13 cellular contexts compared by ENCODE assay signal in the genomic region with DNA sequence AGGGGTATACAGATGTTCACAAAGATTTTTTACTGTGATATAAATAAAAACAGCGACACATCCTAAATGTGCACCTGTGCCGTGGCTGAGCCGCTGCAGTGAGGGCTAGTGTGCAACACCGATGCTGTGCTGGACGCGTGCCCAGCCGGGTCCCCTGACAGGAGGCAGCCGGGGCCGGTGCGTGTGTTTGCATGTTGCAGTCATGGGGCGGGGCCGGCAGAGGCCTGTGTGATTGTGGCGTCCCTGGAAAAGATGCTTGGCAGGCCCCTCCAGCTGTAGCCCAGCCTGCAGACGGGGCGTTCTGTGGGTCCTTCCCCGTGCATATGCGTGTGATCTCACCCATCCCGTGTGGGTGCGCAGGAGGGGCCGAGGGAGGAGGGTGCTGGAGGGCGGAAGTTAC. TPM values are rescaled to one million over a fixed set of nuclear protein-coding genes. Genes with fewer than 3 reads are reported as not detected.
A peak's percentile ranks its signal among the peaks of the same experiment; 100 is the strongest.
DNase-seq lines count a peak whose midpoint lies in the region; ATAC-seq and TF ChIP-seq lines count a peak whose summit lies in the region.
"Had no signal": no experiment of that assay in that cellular context is flagged by ENCODE, and none has a peak within 500 bp of the region (broad histone marks: within the 10 kb centered on the region; RNA-seq: fewer than 3 reads in every experiment).

No MANE protein-coding gene starts in this region.

- no peak for ATAC-seq in HG03095 (IDR thresholded peaks at IDR 0.05; ENCODE audit: unreplicated experiment)
- ATAC-seq: stimulated activated naive CD8-positive, alpha-beta T cell treated with anti-CD3 and anti-CD28 coated beads, Interleukin-15, amount 100 ng/mL, for 72 hours had no signal

- peak overlapping the region in 1 of 2 donors; percentile 12 for H3K27ac ChIP-seq in ovary
- H3K27ac ChIP-seq: C4-2B had no signal

- no peak overlapping the region for H3K4me3 Mint-ChIP-seq in mesothelial cell of epicardium
- H3K4me3 Mint-ChIP-seq: stimulated activated naive CD8-positive, alpha-beta T cell treated with anti-CD3 and anti-CD28 coated beads, Interleukin-15, amount 100 ng/mL, for 72 hours had no signal

- intact Hi-C loops in ovary (cut with DNase I) = loop anchor here in 1 of 4 donors (10.0 kb wide), 1 partner anchor 151 kb away; no protein-coding TSS in a partner anchor

- peaks cover 2% of the 10 kb centered on the region for H3K4me1 ChIP-seq in ovary (ENCODE audit: insufficient read depth)
- H3K4me1 ChIP-seq: adrenal gland had no signal

- TF ChIP-seq CTCF in ovary (IDR thresholded peaks at IDR 0.05) (no peak), mesothelial cell of epicardium (IDR thresholded peaks at IDR 0.05; ENCODE audit: unreplicated experiment) (no peak)

- no peak for TF ChIP-seq POLR2A in ovary (IDR thresholded peaks at IDR 0.05)

- DNase-seq in DMS153 (lab: John Stamatoyannopoulos, UW) (peak; percentile 81), NCI-H128 (lab: John Stamatoyannopoulos, UW; ENCODE audit: unreplicated experiment) (peak; percentile 77), astrocyte of the hippocampus (ENCODE audit: low read depth, low spot score) (peak; percentile 18), ovary (peak; percentile 65 to 83 (median 74)), RKO (ENCODE audit: low spot score) (no peak), mesothelial cell of epicardium (ENCODE audit: low spot score in 2 of 2, unreplicated experiment in 2 of 2) (no peak), islet precursor cell (no peak)
- DNase-seq: GF-D8; stimulated activated naive CD8-positive, alpha-beta T cell treated with anti-CD3 and anti-CD28 coated beads, Interleukin-15, amount 100 ng/mL, for 72 hours had no signal

- no peak for TF ChIP-seq EP300 in ovary (IDR thresholded peaks at IDR 0.05)

- no peak overlapping the region for H3K4me3 ChIP-seq in ovary
- H3K4me3 ChIP-seq: adrenal gland had no signal

- H3K27me3 ChIP-seq in ovary = no peaks in the 10 kb centered on the region
- H3K27me3 ChIP-seq: adrenal gland had no signal

- no peaks in the 10 kb centered on the region for H3K27me3 Mint-ChIP-seq in mesothelial cell of epicardium (ENCODE audit: low read depth)
- H3K27me3 Mint-ChIP-seq: stimulated activated naive CD8-positive, alpha-beta T cell treated with anti-CD3 and anti-CD28 coated beads, Interleukin-15, amount 100 ng/mL, for 72 hours had no signal

- H3K36me3 ChIP-seq in ovary = no peaks in the 10 kb centered on the region

- peaks cover 7% of the 10 kb centered on the region for H3K4me1 Mint-ChIP-seq in mesothelial cell of epicardium
- H3K4me1 Mint-ChIP-seq: stimulated activated naive CD8-positive, alpha-beta T cell treated with anti-CD3 and anti-CD28 coated beads, Interleukin-15, amount 100 ng/mL, for 72 hours had no signal

- 21 to 41% (median 39%) methylated on average over 21 of the region's 21 CpGs for WGBS in ovary, 3 donors

- H3K36me3 Mint-ChIP-seq in mesothelial cell of epicardium = peaks cover 30% of the 10 kb centered on the region

- no peaks in the 10 kb centered on the region for H3K9me3 Mint-ChIP-seq in mesothelial cell of epicardium
- H3K9me3 Mint-ChIP-seq: stimulated activated naive CD8-positive, alpha-beta T cell treated with anti-CD3 and anti-CD28 coated beads, Interleukin-15, amount 100 ng/mL, for 72 hours had no signal

- H3K27ac Mint-ChIP-seq in mesothelial cell of epicardium = no peak overlapping the region
- H3K27ac Mint-ChIP-seq: stimulated activated naive CD8-positive, alpha-beta T cell treated with anti-CD3 and anti-CD28 coated beads, Interleukin-15, amount 100 ng/mL, for 72 hours had no signal

- no peaks in the 10 kb centered on the region for H3K9me3 ChIP-seq in ovary
- H3K9me3 ChIP-seq: adrenal gland had no signal

RNA-seq across cellular contexts. Expression of gene MUC6, which starts 30.6 kb away (rescaled TPM):
- total RNA-seq in ovary (1 to 10 TPM in 1 of 7 donors, under 1 TPM in 5, not detected in 1; 0.23 to 7.2 (median 0.41) TPM), mesothelial cell of epicardium (not detected in 3 replicates)
- under 1 TPM; 0.02 to 0.06 TPM for polyA plus RNA-seq in ovary
- polyA plus RNA-seq: keratinocyte had no signal

Comparison
In these comparisons a context has a peak if more than half of its experiments do, and no peak if none do; other contexts are left out.
1. DNase-seq: peak in DMS153 (single experiment), NCI-H128 (single experiment), astrocyte of the hippocampus (single experiment) and ovary (5 of 5); none in RKO (single experiment), mesothelial cell of epicardium (0 of 2) and islet precursor cell (single experiment).